In the genomic region with DNA sequence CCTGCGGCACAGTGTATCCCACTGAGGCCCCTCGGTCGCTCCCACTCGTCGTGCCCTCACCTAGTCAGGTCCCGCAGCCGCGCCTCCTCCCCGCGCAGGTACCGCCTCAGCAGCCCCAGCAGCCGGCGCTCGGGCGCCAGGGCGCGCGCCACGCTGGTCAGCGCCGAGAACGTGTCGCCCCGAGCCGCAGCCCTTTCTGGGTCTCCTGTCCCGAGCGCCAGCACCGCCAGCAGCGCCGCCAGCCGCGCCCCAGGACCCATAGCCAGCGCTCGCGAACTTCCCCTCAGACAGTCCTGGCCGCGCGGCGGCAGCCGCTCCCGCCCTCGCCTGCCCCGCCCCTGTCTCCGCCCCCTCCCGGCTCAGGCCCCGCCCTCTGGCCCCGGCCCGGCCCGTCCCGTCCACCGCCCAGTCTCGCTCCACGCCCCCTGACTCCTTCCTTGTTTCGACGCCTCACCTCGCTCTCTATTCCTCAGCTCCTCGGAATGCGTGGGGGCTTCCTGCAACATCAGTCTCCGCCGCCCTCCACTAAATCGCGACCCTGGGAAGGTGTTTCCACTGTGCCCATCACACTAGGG, we compare ENCODE assay signal across 1 cellular context.
TF ChIP-seq lines count a peak whose summit lies in the region.

A gene (minus strand): TSS at position 289 of the 575 bp plus-strand sequence. CDS start 29 bp downstream, at position 260.

TF ChIP-seq in GM12878, 131 proteins besides CTCF, POLR2A, EP300 and RAD21 (continued from another document):
- TF ChIP-seq, protein P1, sequence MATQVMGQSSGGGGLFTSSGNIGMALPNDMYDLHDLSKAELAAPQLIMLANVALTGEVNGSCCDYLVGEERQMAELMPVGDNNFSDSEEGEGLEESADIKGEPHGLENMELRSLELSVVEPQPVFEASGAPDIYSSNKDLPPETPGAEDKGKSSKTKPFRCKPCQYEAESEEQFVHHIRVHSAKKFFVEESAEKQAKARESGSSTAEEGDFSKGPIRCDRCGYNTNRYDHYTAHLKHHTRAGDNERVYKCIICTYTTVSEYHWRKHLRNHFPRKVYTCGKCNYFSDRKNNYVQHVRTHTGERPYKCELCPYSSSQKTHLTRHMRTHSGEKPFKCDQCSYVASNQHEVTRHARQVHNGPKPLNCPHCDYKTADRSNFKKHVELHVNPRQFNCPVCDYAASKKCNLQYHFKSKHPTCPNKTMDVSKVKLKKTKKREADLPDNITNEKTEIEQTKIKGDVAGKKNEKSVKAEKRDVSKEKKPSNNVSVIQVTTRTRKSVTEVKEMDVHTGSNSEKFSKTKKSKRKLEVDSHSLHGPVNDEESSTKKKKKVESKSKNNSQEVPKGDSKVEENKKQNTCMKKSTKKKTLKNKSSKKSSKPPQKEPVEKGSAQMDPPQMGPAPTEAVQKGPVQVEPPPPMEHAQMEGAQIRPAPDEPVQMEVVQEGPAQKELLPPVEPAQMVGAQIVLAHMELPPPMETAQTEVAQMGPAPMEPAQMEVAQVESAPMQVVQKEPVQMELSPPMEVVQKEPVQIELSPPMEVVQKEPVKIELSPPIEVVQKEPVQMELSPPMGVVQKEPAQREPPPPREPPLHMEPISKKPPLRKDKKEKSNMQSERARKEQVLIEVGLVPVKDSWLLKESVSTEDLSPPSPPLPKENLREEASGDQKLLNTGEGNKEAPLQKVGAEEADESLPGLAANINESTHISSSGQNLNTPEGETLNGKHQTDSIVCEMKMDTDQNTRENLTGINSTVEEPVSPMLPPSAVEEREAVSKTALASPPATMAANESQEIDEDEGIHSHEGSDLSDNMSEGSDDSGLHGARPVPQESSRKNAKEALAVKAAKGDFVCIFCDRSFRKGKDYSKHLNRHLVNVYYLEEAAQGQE (IDR thresholded peaks at IDR 0.05; ENCODE audit: low read depth, low read length), result no peak
- TF ChIP-seq, protein P2, sequence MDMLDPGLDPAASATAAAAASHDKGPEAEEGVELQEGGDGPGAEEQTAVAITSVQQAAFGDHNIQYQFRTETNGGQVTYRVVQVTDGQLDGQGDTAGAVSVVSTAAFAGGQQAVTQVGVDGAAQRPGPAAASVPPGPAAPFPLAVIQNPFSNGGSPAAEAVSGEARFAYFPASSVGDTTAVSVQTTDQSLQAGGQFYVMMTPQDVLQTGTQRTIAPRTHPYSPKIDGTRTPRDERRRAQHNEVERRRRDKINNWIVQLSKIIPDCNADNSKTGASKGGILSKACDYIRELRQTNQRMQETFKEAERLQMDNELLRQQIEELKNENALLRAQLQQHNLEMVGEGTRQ (IDR thresholded peaks at IDR 0.05; ENCODE audit: borderline replicate concordance, low read depth, low read length), result no peak
- TF ChIP-seq ZNF207 (IDR thresholded peaks at IDR 0.05; ENCODE audit: borderline replicate concordance) (no peak), NFYA (IDR thresholded peaks at IDR 0.05; ENCODE audit: borderline replicate concordance, low read depth, low read length) (no peak), KDM1A (IDR thresholded peaks at IDR 0.05; ENCODE audit: borderline replicate concordance) (no peak), POLR2AphosphoS2 (IDR thresholded peaks at IDR 0.05; ENCODE audit: low read depth, low read length) (no peak), POLR2AphosphoS5 (IDR thresholded peaks at IDR 0.05; ENCODE audit: low read length) (no peak), SIN3A (IDR thresholded peaks at IDR 0.05; ENCODE audit: low read depth, low read length) (no peak), SP1 (IDR thresholded peaks at IDR 0.05; ENCODE audit: low read depth, low read length) (no peak), CBX5 (IDR thresholded peaks at IDR 0.05; ENCODE audit: low read depth) (no peak), BMI1 (IDR thresholded peaks at IDR 0.05; ENCODE audit: borderline replicate concordance) (no peak), HDAC2 (IDR thresholded peaks at IDR 0.05) (no peak)
- TF ChIP-seq, protein P3, sequence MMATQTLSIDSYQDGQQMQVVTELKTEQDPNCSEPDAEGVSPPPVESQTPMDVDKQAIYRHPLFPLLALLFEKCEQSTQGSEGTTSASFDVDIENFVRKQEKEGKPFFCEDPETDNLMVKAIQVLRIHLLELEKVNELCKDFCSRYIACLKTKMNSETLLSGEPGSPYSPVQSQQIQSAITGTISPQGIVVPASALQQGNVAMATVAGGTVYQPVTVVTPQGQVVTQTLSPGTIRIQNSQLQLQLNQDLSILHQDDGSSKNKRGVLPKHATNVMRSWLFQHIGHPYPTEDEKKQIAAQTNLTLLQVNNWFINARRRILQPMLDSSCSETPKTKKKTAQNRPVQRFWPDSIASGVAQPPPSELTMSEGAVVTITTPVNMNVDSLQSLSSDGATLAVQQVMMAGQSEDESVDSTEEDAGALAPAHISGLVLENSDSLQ (IDR thresholded peaks at IDR 0.05), result no peak
- TF ChIP-seq, protein P4, sequence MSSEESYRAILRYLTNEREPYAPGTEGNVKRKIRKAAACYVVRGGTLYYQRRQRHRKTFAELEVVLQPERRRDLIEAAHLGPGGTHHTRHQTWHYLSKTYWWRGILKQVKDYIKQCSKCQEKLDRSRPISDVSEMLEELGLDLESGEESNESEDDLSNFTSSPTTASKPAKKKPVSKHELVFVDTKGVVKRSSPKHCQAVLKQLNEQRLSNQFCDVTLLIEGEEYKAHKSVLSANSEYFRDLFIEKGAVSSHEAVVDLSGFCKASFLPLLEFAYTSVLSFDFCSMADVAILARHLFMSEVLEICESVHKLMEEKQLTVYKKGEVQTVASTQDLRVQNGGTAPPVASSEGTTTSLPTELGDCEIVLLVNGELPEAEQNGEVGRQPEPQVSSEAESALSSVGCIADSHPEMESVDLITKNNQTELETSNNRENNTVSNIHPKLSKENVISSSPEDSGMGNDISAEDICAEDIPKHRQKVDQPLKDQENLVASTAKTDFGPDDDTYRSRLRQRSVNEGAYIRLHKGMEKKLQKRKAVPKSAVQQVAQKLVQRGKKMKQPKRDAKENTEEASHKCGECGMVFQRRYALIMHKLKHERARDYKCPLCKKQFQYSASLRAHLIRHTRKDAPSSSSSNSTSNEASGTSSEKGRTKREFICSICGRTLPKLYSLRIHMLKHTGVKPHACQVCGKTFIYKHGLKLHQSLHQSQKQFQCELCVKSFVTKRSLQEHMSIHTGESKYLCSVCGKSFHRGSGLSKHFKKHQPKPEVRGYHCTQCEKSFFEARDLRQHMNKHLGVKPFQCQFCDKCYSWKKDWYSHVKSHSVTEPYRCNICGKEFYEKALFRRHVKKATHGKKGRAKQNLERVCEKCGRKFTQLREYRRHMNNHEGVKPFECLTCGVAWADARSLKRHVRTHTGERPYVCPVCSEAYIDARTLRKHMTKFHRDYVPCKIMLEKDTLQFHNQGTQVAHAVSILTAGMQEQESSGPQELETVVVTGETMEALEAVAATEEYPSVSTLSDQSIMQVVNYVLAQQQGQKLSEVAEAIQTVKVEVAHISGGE (CRISPR knock-in tag; IDR thresholded peaks at IDR 0.05), result no peak
